Comparison of ENCODE assay signal across 15 cellular contexts in genomic region chr1:214901718-214902117, GRCh38.
DNase-seq lines count a peak whose midpoint lies in the region; ATAC-seq and TF ChIP-seq lines count a peak whose summit lies in the region.
"Had no signal": no experiment of that assay in that cellular context is flagged by ENCODE, and none has a peak within 500 bp of the region (broad histone marks: within the 10 kb centered on the region; RNA-seq: fewer than 3 reads in every experiment).

No MANE protein-coding gene starts in this region.

- H3K4me3 ChIP-seq in HCT116 (replicated peaks in 1 of 2; ENCODE audit: low read depth in 1 of 2, low read length in 2 of 2) (no peak overlapping the region), fibroblast of lung (replicated peaks in 1 of 4; ENCODE audit: control extremely low read depth in 1 of 4, insufficient read depth in 1 of 4, low read depth in 3 of 4, low read length in 4 of 4) (no peak overlapping the region)
- H3K4me3 ChIP-seq: gastroesophageal sphincter, skin epidermis, suprapubic skin had no signal

- H3K79me2 ChIP-seq in HCT116 (ENCODE audit: insufficient read depth, low read length) (no peaks in the 10 kb centered on the region), fibroblast of lung (ENCODE audit: control insufficient read depth, insufficient read depth, low read length) (no peaks in the 10 kb centered on the region)

- no TSS peak for BruUV-seq in HCT116 (replicated peaks; lab: Mats Ljungman, UMichigan)

- CTCF ChIA-PET in HCT116 (lab: Charles Lee): no interaction called here

- H3K36me3 ChIP-seq in HCT116 (ENCODE audit: control insufficient read depth in 1 of 2, insufficient read depth in 2 of 2, low read length in 2 of 2) (no peaks in the 10 kb centered on the region), fibroblast of lung (ENCODE audit: control insufficient read depth, insufficient read depth, low read length) (no peaks in the 10 kb centered on the region)
- H3K36me3 ChIP-seq: gastroesophageal sphincter, suprapubic skin had no signal

- no peak for TF ChIP-seq RAD21 in HCT116 (IDR thresholded peaks at IDR 0.05; ENCODE audit: low read depth)

- H3K27me3 ChIP-seq in HCT116 (ENCODE audit: insufficient read depth, low read length) (no peaks in the 10 kb centered on the region), fibroblast of lung (ENCODE audit: control insufficient read depth, insufficient read depth, low read length) (no peaks in the 10 kb centered on the region)
- H3K27me3 ChIP-seq: gastroesophageal sphincter, suprapubic skin had no signal

- H3K9ac ChIP-seq in HCT116 (ENCODE audit: low read length) (no peak overlapping the region), fibroblast of lung (ENCODE audit: insufficient read depth, low read length) (no peak overlapping the region)

- H3K9me3 ChIP-seq in HCT116 (ENCODE audit: control insufficient read depth in 1 of 2, insufficient read depth in 1 of 2, low read depth in 1 of 2, low read length in 2 of 2): no peaks in the 10 kb centered on the region
- no peaks in the 10 kb centered on the region for H3K9me3 ChIP-seq in fibroblast of lung (ENCODE audit: control insufficient read depth, insufficient read depth, low read depth, low read length)
- H3K9me3 ChIP-seq: gastroesophageal sphincter, suprapubic skin had no signal

- H3K4me2 ChIP-seq in HCT116 (ENCODE audit: low read length): peak overlapping the region; percentile 18
- H3K4me2 ChIP-seq in fibroblast of lung (ENCODE audit: extremely low read depth, insufficient read depth, low read length): peak overlapping the region; percentile 18

- no peaks in the 10 kb centered on the region for H3K9me2 ChIP-seq in HCT116 (ENCODE audit: insufficient read depth)

- H3K27ac ChIP-seq in HCT116 (ENCODE audit: low read depth, low read length) (no peak overlapping the region), fibroblast of lung (ENCODE audit: insufficient read depth, low read length) (peak overlapping the region; percentile 13)
- H3K27ac ChIP-seq: gastroesophageal sphincter, HL-60, skin epidermis, suprapubic skin had no signal

- TF ChIP-seq CTCF in HCT116 (IDR thresholded peaks at IDR 0.05 in 2 of 3, conservative IDR thresholded peaks at IDR 0.05 in 1 of 3; ENCODE audit: borderline replicate concordance in 1 of 3, insufficient read depth in 1 of 3, low read depth in 2 of 3, low read length in 2 of 3) (no peak), fibroblast of lung (conservative IDR thresholded peaks at IDR 0.05 in 1 of 2, IDR thresholded peaks at IDR 0.05 in 1 of 2; ENCODE audit: low read depth in 1 of 2, low read length in 2 of 2) (no peak)

- H4K20me1 ChIP-seq in HCT116 (ENCODE audit: insufficient read depth): no peaks in the 10 kb centered on the region
- H4K20me1 ChIP-seq in fibroblast of lung (ENCODE audit: control insufficient read depth, extremely low read depth, insufficient read depth, low read length): no peaks in the 10 kb centered on the region

- DNase-seq in HCT116 (ENCODE audit: low read depth, low spot score) (no peak), T1000 (lab: John Stamatoyannopoulos, UW) (peak; percentile 10), fibroblast of lung (ENCODE audit: low read depth in 2 of 2) (peak; percentile 47 to 76), stromal cell of bone marrow (ENCODE audit: low read depth) (peak; percentile 21), NCI-H2196 treated with DMSO at 0.1 percent for 48 hours (lab: John Stamatoyannopoulos, UW; ENCODE audit: unreplicated experiment) (no peak), UCSD-AML1 (lab: John Stamatoyannopoulos, UW; ENCODE audit: unreplicated experiment) (no peak)
- DNase-seq: activated naive CD4-positive, alpha-beta T cell treated with anti-CD3 and anti-CD28 coated beads, Interleukin-2, amount 50 U/mL, for 16 hours; NCI-H345; T-helper 9 cell had no signal

- intact Hi-C loops in HCT116 (cut with micrococcal nuclease): no loop called here

- RAD21 ChIA-PET in HCT116 (lab: Charles Lee; ENCODE audit: low non-redundant PET in 1 of 2, low total read pairs in 2 of 2, uncharacterized antibody in 2 of 2, unreplicated experiment in 2 of 2): no interaction called here

- H2AFZ ChIP-seq in HCT116 (ENCODE audit: low read depth, low read length, poor library complexity, severe bottlenecking) (peak overlapping the region; percentile 57), fibroblast of lung (ENCODE audit: low read length) (no peak overlapping the region)

- H3K4me1 ChIP-seq in HCT116 (ENCODE audit: control insufficient read depth in 1 of 2, insufficient read depth in 2 of 2, low read length in 2 of 2) (peaks cover 0 to 22% of the 10 kb centered on the region in 2 experiments; a peak in 2 of 4 replicates), fibroblast of lung (ENCODE audit: control insufficient read depth, extremely low read depth, insufficient read depth, low read length) (peaks cover 2% of the 10 kb centered on the region)
- H3K4me1 ChIP-seq: gastroesophageal sphincter, suprapubic skin had no signal

- ATAC-seq in HCT116 (peak; percentile 47; the same call in 1 of the 2 replicates), HG02852 (IDR thresholded peaks at IDR 0.05; ENCODE audit: unreplicated experiment) (no peak)
- ATAC-seq: gastroesophageal sphincter; natural killer cell treated with Interleukin-12 subunit alpha and Interleukin-12 subunit beta and Interleukin-15 and Interleukin-18, amount 100 ng/mL, for 72 hours had no signal

- POLR2A ChIA-PET in HCT116 (lab: Charles Lee): no interaction called here

- TF ChIP-seq POLR2A in HCT116 (IDR thresholded peaks at IDR 0.05; ENCODE audit: borderline replicate concordance, extremely low read depth, insufficient read depth, insufficient read length): no peak

TF ChIP-seq in HCT116, 20 proteins besides CTCF, POLR2A, EP300 and RAD21:
- TF ChIP-seq ZNF274 (IDR thresholded peaks at IDR 0.05; ENCODE audit: low read depth, low read length) (no peak), FOSL1 (IDR thresholded peaks at IDR 0.05; ENCODE audit: low read depth) (no peak), ZBTB33 (IDR thresholded peaks at IDR 0.05; ENCODE audit: extremely low read depth, insufficient replicate concordance, low read length) (no peak), REST (IDR thresholded peaks at IDR 0.05; ENCODE audit: low read depth) (no peak), JUND (IDR thresholded peaks at IDR 0.05) (no peak), ELF1 (IDR thresholded peaks at IDR 0.05; ENCODE audit: borderline replicate concordance, low read depth) (no peak), SP1 (IDR thresholded peaks at IDR 0.05; ENCODE audit: low read depth) (no peak), EZH2phosphoT487 (IDR thresholded peaks at IDR 0.05; ENCODE audit: borderline replicate concordance) (no peak), SIN3A (IDR thresholded peaks at IDR 0.05; ENCODE audit: low read depth) (no peak), MAX (IDR thresholded peaks at IDR 0.05) (no peak), EZH2 (IDR thresholded peaks at IDR 0.05) (no peak), TCF7L2 (IDR thresholded peaks at IDR 0.05; ENCODE audit: borderline replicate concordance, extremely low read depth, insufficient read depth, insufficient read length) (no peak), EGR1 (IDR thresholded peaks at IDR 0.05; ENCODE audit: low read depth) (no peak), SRF (IDR thresholded peaks at IDR 0.05; ENCODE audit: low read depth) (no peak), ZFX (IDR thresholded peaks at IDR 0.05) (no peak)

Comparison
In these comparisons a context has a peak if more than half of its experiments do, and no peak if none do; other contexts are left out.
1. DNase-seq: peak in T1000 (single experiment), fibroblast of lung (2 of 2) and stromal cell of bone marrow (single experiment); none in HCT116 (single experiment), NCI-H2196 treated with DMSO at 0.1 percent for 48 hours (single experiment) and UCSD-AML1 (single experiment).